18 cellular contexts compared by ENCODE assay signal in genomic region chr11:93123351-93123898, GRCh38.
DNase-seq lines count a peak whose midpoint lies in the region; ATAC-seq and TF ChIP-seq lines count a peak whose summit lies in the region.
"Had no signal": no experiment of that assay in that cellular context is flagged by ENCODE, and none has a peak within 500 bp of the region (broad histone marks: within the 10 kb centered on the region; RNA-seq: fewer than 3 reads in every experiment).

No MANE protein-coding gene starts in this region.

- no peak overlapping the region for H3K27ac ChIP-seq in SK-N-SH (ENCODE audit: low read depth in 2 of 2, low read length in 1 of 2)
- H3K27ac ChIP-seq in transverse colon = peak overlapping the region; percentile 51 to 74 (median 68)
- no peak overlapping the region for H3K27ac ChIP-seq in foreskin keratinocyte
- H3K27ac ChIP-seq: BLaER1, coronary artery, thoracic aorta had no signal

- no peak overlapping the region for H3K4me2 ChIP-seq in SK-N-SH
- H3K4me2 ChIP-seq: BLaER1 had no signal

- no peak for TF ChIP-seq RAD21 in SK-N-SH (IDR thresholded peaks at IDR 0.05; ENCODE audit: low read length)

- no peaks in the 10 kb centered on the region for H3K79me2 ChIP-seq in SK-N-SH (ENCODE audit: insufficient read depth)

- POLR2A ChIA-PET in SK-N-SH (lab: Yijun Ruan, JAX) = interaction anchor here (0.6 kb wide), 1 partner anchor 168 kb away, joined by 3 read pairs; no protein-coding TSS in a partner anchor

- TF ChIP-seq CTCF in SK-N-SH (IDR thresholded peaks at IDR 0.05) = no peak
- no peak for TF ChIP-seq CTCF in choroid plexus epithelial cell (conservative IDR thresholded peaks at IDR 0.05; ENCODE audit: low read depth, low read length)
- no peak for TF ChIP-seq CTCF in transverse colon (IDR thresholded peaks at IDR 0.05)
- TF ChIP-seq CTCF in type B pancreatic cell (conservative IDR thresholded peaks at IDR 0.05) = no peak
- no peak for TF ChIP-seq CTCF in foreskin keratinocyte (conservative IDR thresholded peaks at IDR 0.05)

- no peak for DNase-seq in SK-N-SH
- DNase-seq in choroid plexus epithelial cell (ENCODE audit: low read depth) = peak; percentile 43
- peak; percentile 7 for DNase-seq in kidney tubule cell (ENCODE audit: low spot score)
- DNase-seq in transverse colon = peak; percentile 84
- DNase-seq in type B pancreatic cell (ENCODE audit: extremely low spot score, unreplicated experiment) = no peak
- DNase-seq in foreskin keratinocyte = no peak
- DNase-seq: activated CD4-positive, alpha-beta T cell treated with anti-CD3 and anti-CD28 coated beads for 48 hours; activated CD8-positive, alpha-beta memory T cell treated with anti-CD3 and anti-CD28 coated beads, Interleukin-2, amount 50 U/mL, for 4 hours; Kasumi-1; naive B cell; NCI-H1417; stimulated activated CD4-positive, alpha-beta T cell treated with anti-CD3 and anti-CD28 coated beads, Interleukin-12 subunit alpha, Interleukin-12 subunit beta, amount 100 ng/mL, for 4 hours had no signal

- no peaks in the 10 kb centered on the region for H3K4me1 Mint-ChIP-seq in type B pancreatic cell (ENCODE audit: unreplicated experiment)
- H3K4me1 Mint-ChIP-seq: naive B cell had no signal

- H3K36me3 ChIP-seq in SK-N-SH (replicated peaks in 1 of 2; ENCODE audit: control insufficient read depth in 1 of 2, insufficient read depth in 2 of 2, low read length in 1 of 2) (no peaks in the 10 kb centered on the region), transverse colon (no peaks in the 10 kb centered on the region)
- H3K36me3 ChIP-seq: BLaER1, thoracic aorta had no signal

- TF ChIP-seq POLR2A in transverse colon (IDR thresholded peaks at IDR 0.05) = no peak

- H3K9me3 Mint-ChIP-seq in type B pancreatic cell = no peaks in the 10 kb centered on the region

- in situ Hi-C loops in transverse colon (cut with MboI; ENCODE audit: low pct_ligation_motif_present in 1 of 4, low pct_unique_long_range_greater_than_20kb in 1 of 4, low sequenced_read_pairs in 3 of 4) = no loop called here

- no peaks in the 10 kb centered on the region for H3K9me2 ChIP-seq in SK-N-SH

- ATAC-seq in SK-N-SH treated with all-trans-retinoic acid at 6 μM for 48 hours (no peak), foreskin keratinocyte (no peak), HG02763 (IDR thresholded peaks at IDR 0.05; ENCODE audit: unreplicated experiment) (no peak)

- H3K27me3 ChIP-seq in SK-N-SH (ENCODE audit: insufficient read depth) = no peaks in the 10 kb centered on the region
- H3K27me3 ChIP-seq in transverse colon = no peaks in the 10 kb centered on the region
- H3K27me3 ChIP-seq in foreskin keratinocyte = peaks cover 10% of the 10 kb centered on the region
- H3K27me3 ChIP-seq: BLaER1 had no signal

- H2AFZ ChIP-seq in SK-N-SH (ENCODE audit: low read depth) = no peak overlapping the region

- no peaks in the 10 kb centered on the region for H3F3A ChIP-seq in SK-N-SH (replicated peaks; ENCODE audit: insufficient read depth)

- H3K36me3 Mint-ChIP-seq in type B pancreatic cell = no peaks in the 10 kb centered on the region

- no peaks in the 10 kb centered on the region for H3K9me3 ChIP-seq in SK-N-SH
- no peaks in the 10 kb centered on the region for H3K9me3 ChIP-seq in transverse colon
- H3K9me3 ChIP-seq: BLaER1, thoracic aorta had no signal

- H3K4me3 ChIP-seq in SK-N-SH (ENCODE audit: low read depth in 2 of 2, low read length in 1 of 2) (no peak overlapping the region), choroid plexus epithelial cell (ENCODE audit: low read depth, low read length) (no peak overlapping the region), transverse colon (no peak overlapping the region)
- H3K4me3 ChIP-seq: BLaER1, coronary artery, lung, thoracic aorta had no signal

- H3K27me3 Mint-ChIP-seq in type B pancreatic cell = peaks cover 3% of the 10 kb centered on the region

- no peak for TF ChIP-seq EP300 in SK-N-SH (IDR thresholded peaks at IDR 0.05; ENCODE audit: borderline replicate concordance in 1 of 2, low read depth in 1 of 2, low read length in 1 of 2)
- no peak for TF ChIP-seq EP300 in transverse colon (IDR thresholded peaks at IDR 0.05; ENCODE audit: low read depth)

- no peak overlapping the region for H3K4me3 Mint-ChIP-seq in type B pancreatic cell
- H3K4me3 Mint-ChIP-seq: naive B cell had no signal

- intact Hi-C loops in transverse colon (cut with DNase I; ENCODE audit: low total_unique reads) = no loop called here

- WGBS in SK-N-SH (ENCODE audit: low lambda C conversion rate) = 68% methylated on average over 4 of the region's 4 CpGs
- 24 to 45% methylated on average over 4 of the region's 4 CpGs for WGBS in transverse colon (ENCODE audit: low coverage in 1 of 2), 2 donors

- no peak overlapping the region for H3K9ac ChIP-seq in SK-N-SH
- H3K9ac ChIP-seq: BLaER1 had no signal

- no peak overlapping the region for H3K27ac Mint-ChIP-seq in type B pancreatic cell
- H3K27ac Mint-ChIP-seq: naive B cell had no signal

- CTCF ChIA-PET in SK-N-SH (lab: Yijun Ruan, JAX) = no interaction called here

- H3K4me1 ChIP-seq in SK-N-SH (ENCODE audit: control insufficient read depth in 1 of 2, insufficient read depth in 2 of 2, low read depth in 1 of 2, low read length in 1 of 2) = no peaks in the 10 kb centered on the region
- peaks cover 0 to 27% (median 10%) of the 10 kb centered on the region in 4 donors for H3K4me1 ChIP-seq in transverse colon
- H3K4me1 ChIP-seq in foreskin keratinocyte = no peaks in the 10 kb centered on the region
- H3K4me1 ChIP-seq: BLaER1 had no signal

- H4K20me1 ChIP-seq in SK-N-SH (ENCODE audit: insufficient read depth) = no peaks in the 10 kb centered on the region
- H4K20me1 ChIP-seq: BLaER1 had no signal

TF ChIP-seq in SK-N-SH treated with all-trans-retinoic acid at 6 μM for 48 hours, 23 proteins besides CTCF, POLR2A, EP300 and RAD21:
- TF ChIP-seq ISL1 (CRISPR knock-in tag; IDR thresholded peaks at IDR 0.05) (peak; percentile 22; the same call in 1 of the 2 replicates), GLIS3 (CRISPR knock-in tag; IDR thresholded peaks at IDR 0.05) (no peak)

TF ChIP-seq in SK-N-SH, 30 proteins besides CTCF, POLR2A, EP300 and RAD21:
- TF ChIP-seq SMC3 (IDR thresholded peaks at IDR 0.05; ENCODE audit: low read depth, low read length) = no peak
- no peak for TF ChIP-seq RXRA (IDR thresholded peaks at IDR 0.05; ENCODE audit: borderline replicate concordance, low read depth)
- no peak for TF ChIP-seq IRF3 (IDR thresholded peaks at IDR 0.05; ENCODE audit: low read depth, low read length)
- TF ChIP-seq, protein P1, sequence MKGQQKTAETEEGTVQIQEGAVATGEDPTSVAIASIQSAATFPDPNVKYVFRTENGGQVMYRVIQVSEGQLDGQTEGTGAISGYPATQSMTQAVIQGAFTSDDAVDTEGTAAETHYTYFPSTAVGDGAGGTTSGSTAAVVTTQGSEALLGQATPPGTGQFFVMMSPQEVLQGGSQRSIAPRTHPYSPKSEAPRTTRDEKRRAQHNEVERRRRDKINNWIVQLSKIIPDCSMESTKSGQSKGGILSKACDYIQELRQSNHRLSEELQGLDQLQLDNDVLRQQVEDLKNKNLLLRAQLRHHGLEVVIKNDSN (IDR thresholded peaks at IDR 0.05; ENCODE audit: borderline replicate concordance, low read depth) = no peak
- TF ChIP-seq, protein P2, sequence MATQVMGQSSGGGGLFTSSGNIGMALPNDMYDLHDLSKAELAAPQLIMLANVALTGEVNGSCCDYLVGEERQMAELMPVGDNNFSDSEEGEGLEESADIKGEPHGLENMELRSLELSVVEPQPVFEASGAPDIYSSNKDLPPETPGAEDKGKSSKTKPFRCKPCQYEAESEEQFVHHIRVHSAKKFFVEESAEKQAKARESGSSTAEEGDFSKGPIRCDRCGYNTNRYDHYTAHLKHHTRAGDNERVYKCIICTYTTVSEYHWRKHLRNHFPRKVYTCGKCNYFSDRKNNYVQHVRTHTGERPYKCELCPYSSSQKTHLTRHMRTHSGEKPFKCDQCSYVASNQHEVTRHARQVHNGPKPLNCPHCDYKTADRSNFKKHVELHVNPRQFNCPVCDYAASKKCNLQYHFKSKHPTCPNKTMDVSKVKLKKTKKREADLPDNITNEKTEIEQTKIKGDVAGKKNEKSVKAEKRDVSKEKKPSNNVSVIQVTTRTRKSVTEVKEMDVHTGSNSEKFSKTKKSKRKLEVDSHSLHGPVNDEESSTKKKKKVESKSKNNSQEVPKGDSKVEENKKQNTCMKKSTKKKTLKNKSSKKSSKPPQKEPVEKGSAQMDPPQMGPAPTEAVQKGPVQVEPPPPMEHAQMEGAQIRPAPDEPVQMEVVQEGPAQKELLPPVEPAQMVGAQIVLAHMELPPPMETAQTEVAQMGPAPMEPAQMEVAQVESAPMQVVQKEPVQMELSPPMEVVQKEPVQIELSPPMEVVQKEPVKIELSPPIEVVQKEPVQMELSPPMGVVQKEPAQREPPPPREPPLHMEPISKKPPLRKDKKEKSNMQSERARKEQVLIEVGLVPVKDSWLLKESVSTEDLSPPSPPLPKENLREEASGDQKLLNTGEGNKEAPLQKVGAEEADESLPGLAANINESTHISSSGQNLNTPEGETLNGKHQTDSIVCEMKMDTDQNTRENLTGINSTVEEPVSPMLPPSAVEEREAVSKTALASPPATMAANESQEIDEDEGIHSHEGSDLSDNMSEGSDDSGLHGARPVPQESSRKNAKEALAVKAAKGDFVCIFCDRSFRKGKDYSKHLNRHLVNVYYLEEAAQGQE (IDR thresholded peaks at IDR 0.05; ENCODE audit: low read depth, low read length) = no peak
- TF ChIP-seq GATA2 (CRISPR knock-in tag; IDR thresholded peaks at IDR 0.05) = no peak
- TF ChIP-seq NFIC (IDR thresholded peaks at IDR 0.05; ENCODE audit: borderline replicate concordance) = no peak
- no peak for TF ChIP-seq FOXJ3 (CRISPR knock-in tag; IDR thresholded peaks at IDR 0.05)
- TF ChIP-seq MXI1 (IDR thresholded peaks at IDR 0.05; ENCODE audit: low read depth, low read length) = no peak
- TF ChIP-seq USF2 (IDR thresholded peaks at IDR 0.05; ENCODE audit: borderline replicate concordance, low read depth, low read length) = no peak
TF ChIP-seq in SK-N-SH: peak in this region for 0.

Comparison
In these comparisons a context has a peak if more than half of its experiments do, and no peak if none do; other contexts are left out.
1. DNase-seq: peak in choroid plexus epithelial cell (single experiment), kidney tubule cell (single experiment) and transverse colon (single experiment); none in SK-N-SH (single experiment), type B pancreatic cell (single experiment) and foreskin keratinocyte (0 of 2).
2. H3K27ac ChIP-seq: peak in transverse colon (4 of 4); none in SK-N-SH (0 of 2) and foreskin keratinocyte (single experiment).